ENCODE assay signal across 1 cellular context in the genomic region with DNA sequence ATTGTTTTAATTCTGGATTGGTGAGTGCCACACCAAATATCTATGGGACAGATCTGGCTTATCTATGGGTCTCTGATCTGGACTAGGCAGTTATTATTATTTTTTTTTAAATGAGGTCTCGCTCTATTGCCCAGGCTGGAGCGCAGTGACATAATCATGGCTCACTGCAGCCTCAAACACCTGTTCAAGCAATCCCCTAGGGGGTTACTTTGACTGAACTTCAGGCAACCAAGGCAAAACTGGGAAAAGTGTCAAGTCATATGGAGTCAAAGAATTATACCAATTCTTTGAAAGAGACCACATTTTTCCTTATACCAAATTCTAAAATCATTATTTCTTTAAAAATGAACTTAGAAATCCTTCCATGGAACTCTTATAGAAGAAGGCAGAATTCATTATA.
TF ChIP-seq lines count a peak whose summit lies in the region.

No MANE protein-coding gene starts in this region.

TF ChIP-seq in HepG2, 621 proteins besides CTCF, POLR2A, EP300 and RAD21 (continued from another document):
- TF ChIP-seq, protein P1, sequence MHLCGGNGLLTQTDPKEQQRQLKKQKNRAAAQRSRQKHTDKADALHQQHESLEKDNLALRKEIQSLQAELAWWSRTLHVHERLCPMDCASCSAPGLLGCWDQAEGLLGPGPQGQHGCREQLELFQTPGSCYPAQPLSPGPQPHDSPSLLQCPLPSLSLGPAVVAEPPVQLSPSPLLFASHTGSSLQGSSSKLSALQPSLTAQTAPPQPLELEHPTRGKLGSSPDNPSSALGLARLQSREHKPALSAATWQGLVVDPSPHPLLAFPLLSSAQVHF (CRISPR knock-in tag; IDR thresholded peaks at IDR 0.05): no peak
TF ChIP-seq in HepG2: peak in this region for 0.
